Comparison of ENCODE assay signal across 8 cellular contexts in the genomic region with DNA sequence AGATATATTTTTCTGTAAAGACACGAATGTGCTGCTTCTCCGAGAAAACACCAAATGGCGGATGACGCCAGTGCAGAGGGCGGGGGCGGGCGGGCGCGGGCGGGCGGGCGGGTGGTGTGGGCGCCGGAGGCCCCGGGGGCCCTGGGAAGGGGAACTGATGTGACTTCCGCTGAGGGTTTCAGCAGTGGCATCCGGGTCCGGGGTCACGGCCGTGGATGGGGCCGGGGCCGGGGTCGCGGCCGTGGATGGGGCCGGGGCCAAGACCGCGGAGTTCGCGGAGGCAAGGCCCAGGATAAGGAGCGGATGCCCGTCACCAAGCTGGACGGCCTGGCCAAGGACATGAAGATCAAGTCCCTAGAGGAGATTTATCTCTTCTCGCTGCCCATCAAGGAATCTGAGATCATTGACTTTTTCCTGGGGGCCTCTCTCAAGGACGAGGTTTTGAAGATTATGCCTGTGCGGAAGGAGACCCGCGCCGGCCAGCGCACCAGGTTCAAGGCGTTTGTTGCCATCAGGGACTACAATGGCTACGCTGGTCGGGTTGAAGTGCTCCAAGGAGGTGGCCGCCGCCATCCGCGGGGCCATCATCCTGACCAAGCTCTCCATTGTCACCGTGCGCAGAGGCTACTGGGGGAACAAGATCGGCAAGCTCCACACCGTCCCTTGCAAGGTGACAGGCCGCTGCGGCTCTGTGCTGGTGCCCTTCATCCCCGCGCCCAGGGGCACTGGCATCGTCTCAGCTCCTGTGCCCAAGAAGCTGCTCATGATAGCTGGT. TPM values are rescaled to one million over a fixed set of nuclear protein-coding genes. Genes with fewer than 3 reads are reported as not detected.
A peak's percentile ranks its signal among the peaks of the same experiment; 100 is the strongest.
DNase-seq lines count a peak whose midpoint lies in the region; ATAC-seq and TF ChIP-seq lines count a peak whose summit lies in the region.

No MANE protein-coding gene starts in this region.

- ATAC-seq in GM19452 (IDR thresholded peaks at IDR 0.05; ENCODE audit: unreplicated experiment) (peak; percentile 74), naive B cell (ENCODE audit: low read depth in 2 of 2) (peak; percentile 98 to 99), HG03025 (IDR thresholded peaks at IDR 0.05; ENCODE audit: low FRiP score, unreplicated experiment) (no peak)

- H3K4me3 Mint-ChIP-seq in IgD-negative memory B cell, result peak overlapping the region; percentile 87 to 95 (median 90)
- peak overlapping the region; percentile 74 to 92 (median 88) for H3K4me3 Mint-ChIP-seq in naive B cell

- H3K9me3 ChIP-seq in vagina, result no peaks in the 10 kb centered on the region

- DNase-seq in COLO668 (lab: John Stamatoyannopoulos, UW; ENCODE audit: unreplicated experiment) (peak; percentile 44), epithelial cell of prostate (ENCODE audit: low read depth, low spot score) (no peak), naive B cell (peak; percentile 67), vagina (ENCODE audit: extremely low spot score in 2 of 2) (no peak)
- DNase-seq in activated CD4-positive, alpha-beta T cell treated with anti-CD3 and anti-CD28 coated beads, Interleukin-2, amount 50 U/mL, for 48 hours, result peak; percentile 40 to 53

- peak overlapping the region; percentile 80 to 96 (median 87) for H3K27ac Mint-ChIP-seq in IgD-negative memory B cell
- peak overlapping the region; percentile 60 to 88 (median 81) for H3K27ac Mint-ChIP-seq in naive B cell

- H3K36me3 ChIP-seq in vagina, result no peaks in the 10 kb centered on the region

- H3K4me3 ChIP-seq in vagina, result peak overlapping the region; percentile 52 to 57

- intact Hi-C loops in vagina (cut with DNase I), result no loop called here

- H3K36me3 Mint-ChIP-seq in IgD-negative memory B cell (no peaks in the 10 kb centered on the region), naive B cell (no peaks in the 10 kb centered on the region)

- H3K4me1 Mint-ChIP-seq in IgD-negative memory B cell, result peaks cover 0 to 4% (median 2%) of the 10 kb centered on the region in 3 donors
- peaks cover 0 to 13% (median 5%) of the 10 kb centered on the region in 3 donors for H3K4me1 Mint-ChIP-seq in naive B cell

- peaks cover 10% of the 10 kb centered on the region for H3K4me1 ChIP-seq in vagina

- TF ChIP-seq POLR2A in vagina (IDR thresholded peaks at IDR 0.05), result no peak

- no peaks in the 10 kb centered on the region for H3K27me3 ChIP-seq in vagina

- H3K27ac ChIP-seq in epithelial cell of prostate (peak overlapping the region; percentile 41), vagina (no peak overlapping the region)

- TF ChIP-seq CTCF in vagina (IDR thresholded peaks at IDR 0.05), result no peak

- H3K9me3 Mint-ChIP-seq in IgD-negative memory B cell, result no peaks in the 10 kb centered on the region
- no peaks in the 10 kb centered on the region for H3K9me3 Mint-ChIP-seq in naive B cell

- H3K27me3 Mint-ChIP-seq in IgD-negative memory B cell (no peaks in the 10 kb centered on the region), naive B cell (no peaks in the 10 kb centered on the region)

RNA-seq across cellular contexts. Expression of a gene that starts 20.3 kb away (rescaled TPM):
- polyA plus RNA-seq in IgD-negative memory B cell (5.4 TPM), naive B cell (ENCODE audit: low read depth in 6 of 6) (1 to 10 TPM in 2 of 6 donors, under 1 TPM in 3, not detected in 1; 0.35 to 1.8 (median 0.75) TPM)
- total RNA-seq in vagina, result 11.8 TPM

RNA-seq across cellular contexts. Expression of a gene that starts 41.2 kb away (rescaled TPM):
- polyA plus RNA-seq in IgD-negative memory B cell (44.0 TPM), naive B cell (ENCODE audit: low read depth in 6 of 6) (10 to 100 TPM; 47.2 to 82.3 (median 55.9) TPM)
- 71.7 TPM for total RNA-seq in vagina

Comparison
In these comparisons a context has a peak if more than half of its experiments do, and no peak if none do; other contexts are left out.
1. DNase-seq: peak in COLO668 (single experiment), activated CD4-positive, alpha-beta T cell treated with anti-CD3 and anti-CD28 coated beads, Interleukin-2, amount 50 U/mL, for 48 hours (2 of 2) and naive B cell (single experiment); none in epithelial cell of prostate (single experiment) and vagina (0 of 2).